1 cellular context compared by ENCODE assay signal in the genomic region with DNA sequence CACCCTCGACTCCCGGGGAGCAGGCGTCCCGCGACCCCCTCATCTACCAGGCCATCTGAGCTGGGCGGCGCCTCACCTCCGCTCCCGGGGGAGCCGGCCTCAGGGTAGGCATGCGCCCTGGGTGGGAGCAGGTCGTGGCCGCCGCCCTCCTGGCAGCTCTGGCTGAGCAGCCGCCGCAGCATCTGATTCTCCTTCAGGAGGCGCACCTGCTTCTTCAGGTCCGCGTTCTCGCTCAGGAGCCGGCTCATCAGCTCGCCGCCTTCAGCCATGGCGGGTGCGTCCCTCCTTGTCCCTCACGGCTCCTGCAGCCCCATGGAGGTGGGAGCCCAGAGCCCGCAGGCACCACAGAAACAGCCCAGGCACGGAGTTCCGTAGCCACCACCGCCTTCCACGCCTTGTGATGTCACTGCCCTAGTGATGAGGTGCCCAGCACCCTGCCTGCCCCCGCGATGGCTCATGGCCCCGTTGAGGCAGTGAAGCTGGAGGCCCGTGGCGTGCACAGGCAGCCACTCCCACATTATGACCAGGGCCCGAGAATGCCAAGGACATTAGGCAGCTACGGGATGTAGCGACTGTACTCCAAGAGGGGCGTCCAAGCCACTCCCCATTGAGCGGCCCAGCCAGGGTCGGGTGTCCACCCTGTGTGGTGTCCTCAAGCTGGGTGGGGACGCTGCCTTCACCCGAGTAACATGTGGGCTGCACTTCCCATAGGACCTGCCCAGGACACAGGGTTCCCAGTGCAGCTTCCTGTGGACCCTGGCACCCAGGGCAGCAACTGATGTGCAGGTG.
TF ChIP-seq lines count a peak whose summit lies in the region.

No MANE protein-coding gene starts in this region.

TF ChIP-seq in GM12878, 131 proteins besides CTCF, POLR2A, EP300 and RAD21:
- no peak for TF ChIP-seq SIN3A (IDR thresholded peaks at IDR 0.05; ENCODE audit: low read depth, low read length)
- TF ChIP-seq SKIL (IDR thresholded peaks at IDR 0.05; ENCODE audit: low read depth, poor library complexity, severe bottlenecking) = no peak
- TF ChIP-seq FOS (IDR thresholded peaks at IDR 0.05; ENCODE audit: borderline replicate concordance, extremely low read depth, insufficient read length) = no peak
- no peak for TF ChIP-seq HDAC6 (IDR thresholded peaks at IDR 0.05; ENCODE audit: unreplicated experiment)
- TF ChIP-seq KDM1A (IDR thresholded peaks at IDR 0.05; ENCODE audit: borderline replicate concordance) = no peak
- TF ChIP-seq, protein P1, sequence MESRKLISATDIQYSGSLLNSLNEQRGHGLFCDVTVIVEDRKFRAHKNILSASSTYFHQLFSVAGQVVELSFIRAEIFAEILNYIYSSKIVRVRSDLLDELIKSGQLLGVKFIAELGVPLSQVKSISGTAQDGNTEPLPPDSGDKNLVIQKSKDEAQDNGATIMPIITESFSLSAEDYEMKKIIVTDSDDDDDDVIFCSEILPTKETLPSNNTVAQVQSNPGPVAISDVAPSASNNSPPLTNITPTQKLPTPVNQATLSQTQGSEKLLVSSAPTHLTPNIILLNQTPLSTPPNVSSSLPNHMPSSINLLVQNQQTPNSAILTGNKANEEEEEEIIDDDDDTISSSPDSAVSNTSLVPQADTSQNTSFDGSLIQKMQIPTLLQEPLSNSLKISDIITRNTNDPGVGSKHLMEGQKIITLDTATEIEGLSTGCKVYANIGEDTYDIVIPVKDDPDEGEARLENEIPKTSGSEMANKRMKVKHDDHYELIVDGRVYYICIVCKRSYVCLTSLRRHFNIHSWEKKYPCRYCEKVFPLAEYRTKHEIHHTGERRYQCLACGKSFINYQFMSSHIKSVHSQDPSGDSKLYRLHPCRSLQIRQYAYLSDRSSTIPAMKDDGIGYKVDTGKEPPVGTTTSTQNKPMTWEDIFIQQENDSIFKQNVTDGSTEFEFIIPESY (IDR thresholded peaks at IDR 0.05) = no peak
- TF ChIP-seq YBX1 (IDR thresholded peaks at IDR 0.05) = no peak
- TF ChIP-seq JUND (IDR thresholded peaks at IDR 0.05; ENCODE audit: low read depth, low read length) = no peak
- no peak for TF ChIP-seq USF2 (IDR thresholded peaks at IDR 0.05; ENCODE audit: borderline replicate concordance, low read depth, low read length)
- no peak for TF ChIP-seq ZBED1 (IDR thresholded peaks at IDR 0.05; ENCODE audit: borderline replicate concordance)
- no peak for TF ChIP-seq PAX8 (IDR thresholded peaks at IDR 0.05)
- TF ChIP-seq MEF2B (IDR thresholded peaks at IDR 0.05; ENCODE audit: partially characterized antibody, poor library complexity, severe bottlenecking) = no peak
- no peak for TF ChIP-seq ZNF384 (IDR thresholded peaks at IDR 0.05; ENCODE audit: borderline replicate concordance, low read depth, low read length)
- TF ChIP-seq SREBF1 (IDR thresholded peaks at IDR 0.05; ENCODE audit: low read length) = no peak
- no peak for TF ChIP-seq ESRRA (IDR thresholded peaks at IDR 0.05; ENCODE audit: low read length)
- no peak for TF ChIP-seq SREBF2 (IDR thresholded peaks at IDR 0.05; ENCODE audit: low read length)
- TF ChIP-seq IKZF2 (IDR thresholded peaks at IDR 0.05) = no peak
